8 cellular contexts compared by ENCODE assay signal in the genomic region with DNA sequence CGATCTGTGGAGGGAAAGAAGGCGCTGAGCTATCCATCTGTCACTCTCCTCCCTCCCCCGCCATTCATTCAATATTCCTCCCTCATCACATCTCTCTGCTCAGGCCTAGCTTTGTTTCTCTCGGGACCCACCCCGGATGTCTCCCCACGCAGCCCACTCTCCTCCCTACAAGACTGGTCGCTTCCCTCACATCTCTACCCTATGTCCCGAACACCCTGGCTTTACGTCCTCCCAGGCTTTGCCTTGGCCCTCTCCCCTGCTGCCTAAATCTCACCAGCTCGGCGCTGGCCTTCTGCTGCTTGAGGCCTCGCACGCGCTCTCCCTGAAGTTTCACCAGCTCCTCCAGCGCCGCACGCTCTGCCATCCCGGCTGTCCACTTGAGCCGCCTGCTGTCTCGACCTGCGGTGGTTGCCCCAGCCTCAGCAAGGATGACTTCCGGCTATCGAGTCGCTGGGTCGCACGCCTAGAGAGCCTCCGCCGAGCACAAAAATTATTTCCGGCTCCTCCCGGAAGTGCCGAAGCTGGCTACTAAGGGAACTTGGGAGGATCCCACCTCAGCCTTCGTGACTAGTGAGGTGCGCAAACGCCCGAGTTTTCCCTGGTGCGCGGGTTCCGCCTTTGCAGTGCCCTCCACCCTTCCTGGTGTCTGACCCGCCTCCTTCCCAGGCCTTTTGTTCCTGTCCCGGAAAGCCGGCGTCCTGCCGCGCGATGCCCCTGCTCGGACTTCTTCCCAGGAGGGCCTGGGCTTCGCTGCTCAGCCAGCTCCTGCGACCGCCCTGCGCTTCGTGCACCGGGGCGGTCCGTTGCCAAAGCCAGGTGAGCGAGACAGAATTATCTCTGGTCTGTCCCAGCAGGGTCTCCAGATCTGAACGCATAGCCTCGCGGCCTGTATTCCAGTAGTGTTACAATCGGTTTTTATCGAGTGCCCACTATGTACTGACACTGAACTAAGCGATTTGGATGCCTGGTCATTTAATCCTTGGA. TPM values are rescaled to one million over a fixed set of nuclear protein-coding genes. Genes with fewer than 3 reads are reported as not detected.
DNase-seq lines count a peak whose midpoint lies in the region; TF ChIP-seq lines count a peak whose summit lies in the region.

HARS1 (minus strand) TSS at position 430 of the 984 bp plus-strand sequence; CDS start at position 364, 66 bp downstream.
HARS2 (plus strand) TSS at position 515 of the 984 bp plus-strand sequence; CDS start at position 709, 194 bp downstream.

- WGBS in SK-N-SH (ENCODE audit: low lambda C conversion rate): under 1% methylated on average over 21 of the region's 61 CpGs
- under 1% methylated on average over 30 of the region's 61 CpGs for WGBS in suprapubic skin

- peak within 1 kb of the TSS; percentile 87 for H2AFZ ChIP-seq in SK-N-SH (ENCODE audit: low read depth)

- H3K4me3 Mint-ChIP-seq in activated naive CD4-positive, alpha-beta T cell treated with anti-CD3 and anti-CD28 coated beads, Interleukin-2, amount 50 U/mL, for 24 hours: peak within 1 kb of the TSS; percentile 100

- no peak for TF ChIP-seq RAD21 in SK-N-SH (IDR thresholded peaks at IDR 0.05; ENCODE audit: low read length)

- H3K27ac ChIP-seq in SK-N-SH (ENCODE audit: low read depth in 2 of 2, low read length in 1 of 2) (peak within 1 kb of the TSS; percentile 86 to 88), suprapubic skin (peak within 1 kb of the TSS; percentile 93)

- H3K4me1 ChIP-seq in SK-N-SH (ENCODE audit: control insufficient read depth in 1 of 2, insufficient read depth in 2 of 2, low read depth in 1 of 2, low read length in 1 of 2) (peaks cover 0 to 12% of the 10 kb centered on the region in 2 experiments; a peak in 3 of 4 replicates), suprapubic skin (peaks cover 43% of the 10 kb centered on the region)

- DNase-seq in GM04503 (ENCODE audit: low read depth) (peak; percentile 87), HFF-Myc (ENCODE audit: extremely low read depth, low read depth) (peak; percentile 91), NAMALWA (ENCODE audit: low spot score) (peak; percentile 90), SK-N-SH (peak; percentile 92), globus pallidus (ENCODE audit: low spot score) (peak; percentile 89), nucleus accumbens (lab: John Stamatoyannopoulos, UW) (peak; percentile 47 to 96 (median 85)), suprapubic skin (ENCODE audit: low spot score in 2 of 2) (peak; percentile 95)

- peak within 1 kb of the TSS; percentile 81 for H3K4me2 ChIP-seq in SK-N-SH

- H3K9me3 ChIP-seq in SK-N-SH (no peaks in the 10 kb centered on the region), suprapubic skin (no peaks in the 10 kb centered on the region)

- CTCF ChIA-PET in SK-N-SH (lab: Yijun Ruan, JAX): interaction anchor here (0.5 to 1.4 kb wide), 5 partner anchors 11 to 928 kb away, joined by 3 to 4 read pairs (median 3); partner anchors contain the start of gene DIAPH1

- H3K36me3 Mint-ChIP-seq in activated naive CD4-positive, alpha-beta T cell treated with anti-CD3 and anti-CD28 coated beads, Interleukin-2, amount 50 U/mL, for 24 hours: peaks cover 9% of the 10 kb centered on the region

- TF ChIP-seq CTCF in HFF-Myc (IDR thresholded peaks at IDR 0.05; ENCODE audit: low read depth, low read length, missing control alignments) (no peak), SK-N-SH (IDR thresholded peaks at IDR 0.05) (no peak), suprapubic skin (IDR thresholded peaks at IDR 0.05) (no peak)

- peak in 1 of 2 experiments; percentile 22; a peak in 1 of 4 replicates for TF ChIP-seq EP300 in SK-N-SH (IDR thresholded peaks at IDR 0.05; ENCODE audit: borderline replicate concordance in 1 of 2, low read depth in 1 of 2, low read length in 1 of 2)
- no peak for TF ChIP-seq EP300 in suprapubic skin (IDR thresholded peaks at IDR 0.05)

- H3K27ac Mint-ChIP-seq in activated naive CD4-positive, alpha-beta T cell treated with anti-CD3 and anti-CD28 coated beads, Interleukin-2, amount 50 U/mL, for 24 hours: peak within 1 kb of the TSS; percentile 98

- no peaks in the 10 kb centered on the region for H3K9me3 Mint-ChIP-seq in activated naive CD4-positive, alpha-beta T cell treated with anti-CD3 and anti-CD28 coated beads, Interleukin-2, amount 50 U/mL, for 24 hours

- H3F3A ChIP-seq in SK-N-SH (replicated peaks; ENCODE audit: insufficient read depth): peaks cover 8% of the 10 kb centered on the region

- no peaks in the 10 kb centered on the region for H3K27me3 Mint-ChIP-seq in activated naive CD4-positive, alpha-beta T cell treated with anti-CD3 and anti-CD28 coated beads, Interleukin-2, amount 50 U/mL, for 24 hours

- no peaks in the 10 kb centered on the region for H3K27me3 ChIP-seq in SK-N-SH (ENCODE audit: insufficient read depth)
- no peaks in the 10 kb centered on the region for H3K27me3 ChIP-seq in suprapubic skin

- H3K4me1 Mint-ChIP-seq in activated naive CD4-positive, alpha-beta T cell treated with anti-CD3 and anti-CD28 coated beads, Interleukin-2, amount 50 U/mL, for 24 hours: peaks cover 49% of the 10 kb centered on the region

- H3K4me3 ChIP-seq in HFF-Myc (replicated peaks; ENCODE audit: low read depth, low read length) (peak within 1 kb of the TSS; percentile 95), SK-N-SH (ENCODE audit: low read depth in 2 of 2, low read length in 1 of 2) (peak within 1 kb of the TSS; percentile 87), suprapubic skin (peak within 1 kb of the TSS; percentile 87)

- POLR2A ChIA-PET in SK-N-SH (lab: Yijun Ruan, JAX): interaction anchor here (0.5 to 3.6 kb wide), 12 partner anchors 10 to 155 kb away, joined by 3 to 21 read pairs (median 5); partner anchors contain the start of genes DND1, IK, NDUFA2 and WDR55

- H4K20me1 ChIP-seq in SK-N-SH (ENCODE audit: insufficient read depth): no peaks in the 10 kb centered on the region

- H3K36me3 ChIP-seq in SK-N-SH (replicated peaks in 1 of 2; ENCODE audit: control insufficient read depth in 1 of 2, insufficient read depth in 2 of 2, low read length in 1 of 2) (peaks cover 43 to 67% of the 10 kb centered on the region in 2 experiments), suprapubic skin (peaks cover 39% of the 10 kb centered on the region)

- H3K9me2 ChIP-seq in SK-N-SH: no peaks in the 10 kb centered on the region

- H3K79me2 ChIP-seq in SK-N-SH (ENCODE audit: insufficient read depth): peaks cover 88% of the 10 kb centered on the region

- TF ChIP-seq POLR2A in suprapubic skin (IDR thresholded peaks at IDR 0.05): peak in 1 of 2 donors; percentile 51

- H3K9ac ChIP-seq in SK-N-SH: peak within 1 kb of the TSS; percentile 96

TF ChIP-seq in SK-N-SH, 30 proteins besides CTCF, POLR2A, EP300 and RAD21 (continues in another document):
- TF ChIP-seq NFIC (IDR thresholded peaks at IDR 0.05; ENCODE audit: borderline replicate concordance) (no peak), GABPA (IDR thresholded peaks at IDR 0.05; ENCODE audit: low read depth) (peak; percentile 98), RXRA (IDR thresholded peaks at IDR 0.05; ENCODE audit: borderline replicate concordance, low read depth) (no peak), TCF12 (IDR thresholded peaks at IDR 0.05) (no peak), FOSL2 (IDR thresholded peaks at IDR 0.05; ENCODE audit: borderline replicate concordance, low read depth) (peak; percentile 23; the same call in 1 of the 2 replicates), TAF1 (IDR thresholded peaks at IDR 0.05; ENCODE audit: borderline replicate concordance, low read depth, low read length) (peak; percentile 80), NRF1 (IDR thresholded peaks at IDR 0.05; ENCODE audit: low read depth, low read length) (peak; percentile 72), MXI1 (IDR thresholded peaks at IDR 0.05; ENCODE audit: low read depth, low read length) (peak; percentile 95), SMC3 (IDR thresholded peaks at IDR 0.05; ENCODE audit: low read depth, low read length) (no peak), SIN3A (IDR thresholded peaks at IDR 0.05; ENCODE audit: borderline replicate concordance, low read depth, low read length) (peak; percentile 91; the same call in 1 of the 2 replicates), MAX (IDR thresholded peaks at IDR 0.05; ENCODE audit: low read depth) (peak; percentile 91), ELF1 (IDR thresholded peaks at IDR 0.05) (peak; percentile 95)
- TF ChIP-seq, protein P1, sequence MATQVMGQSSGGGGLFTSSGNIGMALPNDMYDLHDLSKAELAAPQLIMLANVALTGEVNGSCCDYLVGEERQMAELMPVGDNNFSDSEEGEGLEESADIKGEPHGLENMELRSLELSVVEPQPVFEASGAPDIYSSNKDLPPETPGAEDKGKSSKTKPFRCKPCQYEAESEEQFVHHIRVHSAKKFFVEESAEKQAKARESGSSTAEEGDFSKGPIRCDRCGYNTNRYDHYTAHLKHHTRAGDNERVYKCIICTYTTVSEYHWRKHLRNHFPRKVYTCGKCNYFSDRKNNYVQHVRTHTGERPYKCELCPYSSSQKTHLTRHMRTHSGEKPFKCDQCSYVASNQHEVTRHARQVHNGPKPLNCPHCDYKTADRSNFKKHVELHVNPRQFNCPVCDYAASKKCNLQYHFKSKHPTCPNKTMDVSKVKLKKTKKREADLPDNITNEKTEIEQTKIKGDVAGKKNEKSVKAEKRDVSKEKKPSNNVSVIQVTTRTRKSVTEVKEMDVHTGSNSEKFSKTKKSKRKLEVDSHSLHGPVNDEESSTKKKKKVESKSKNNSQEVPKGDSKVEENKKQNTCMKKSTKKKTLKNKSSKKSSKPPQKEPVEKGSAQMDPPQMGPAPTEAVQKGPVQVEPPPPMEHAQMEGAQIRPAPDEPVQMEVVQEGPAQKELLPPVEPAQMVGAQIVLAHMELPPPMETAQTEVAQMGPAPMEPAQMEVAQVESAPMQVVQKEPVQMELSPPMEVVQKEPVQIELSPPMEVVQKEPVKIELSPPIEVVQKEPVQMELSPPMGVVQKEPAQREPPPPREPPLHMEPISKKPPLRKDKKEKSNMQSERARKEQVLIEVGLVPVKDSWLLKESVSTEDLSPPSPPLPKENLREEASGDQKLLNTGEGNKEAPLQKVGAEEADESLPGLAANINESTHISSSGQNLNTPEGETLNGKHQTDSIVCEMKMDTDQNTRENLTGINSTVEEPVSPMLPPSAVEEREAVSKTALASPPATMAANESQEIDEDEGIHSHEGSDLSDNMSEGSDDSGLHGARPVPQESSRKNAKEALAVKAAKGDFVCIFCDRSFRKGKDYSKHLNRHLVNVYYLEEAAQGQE (IDR thresholded peaks at IDR 0.05; ENCODE audit: low read depth, low read length): peak; percentile 17

RNA-seq across cellular contexts. Expression of gene HARS1, which starts in this region (rescaled TPM):
- 124 and 135 TPM in 2 replicates for polyA plus RNA-seq in SK-N-SH (2012; rRNA removed)
- polyA plus RNA-seq in SK-N-SH (2012; cell fraction: cytosol; rRNA removed): 121 and 127 TPM in 2 replicates
- 148 and 210 TPM in 2 replicates for polyA plus RNA-seq in SK-N-SH (2012; cell fraction: nucleus; rRNA removed)
- 10 to 100 TPM; 73.3 to 87.0 (median 79.2) TPM for total RNA-seq in suprapubic skin

RNA-seq across cellular contexts. Expression of gene HARS2, which starts in this region (rescaled TPM):
- polyA plus RNA-seq in SK-N-SH (2012; rRNA removed): 40.8 and 54.5 TPM in 2 replicates
- polyA plus RNA-seq in SK-N-SH (2012; cell fraction: cytosol; rRNA removed): 42.4 and 45.4 TPM in 2 replicates
- 66.0 and 97.8 TPM in 2 replicates for polyA plus RNA-seq in SK-N-SH (2012; cell fraction: nucleus; rRNA removed)
- total RNA-seq in suprapubic skin: 10 to 100 TPM; 21.0 to 57.0 (median 35.1) TPM

Comparison
In these comparisons a context has a peak if more than half of its experiments do, and no peak if none do; other contexts are left out.
1. Peak in every context shown above with its lines: DNase-seq, H3K4me3 ChIP-seq and H3K27ac ChIP-seq.